ENCODE assay signal across 13 cellular contexts in genomic region chr22:49372530-49373288, GRCh38.
DNase-seq lines count a peak whose midpoint lies in the region; ATAC-seq and TF ChIP-seq lines count a peak whose summit lies in the region.
"Had no signal": no experiment of that assay in that cellular context is flagged by ENCODE, and none has a peak within 500 bp of the region (broad histone marks: within the 10 kb centered on the region; RNA-seq: fewer than 3 reads in every experiment).

No MANE protein-coding gene starts in this region.

- no peaks in the 10 kb centered on the region for H3K27me3 ChIP-seq in right atrium auricular region
- H3K27me3 ChIP-seq in WERI-Rb-1 (ENCODE audit: insufficient read depth, low read depth, severe bottlenecking), result no peaks in the 10 kb centered on the region
- no peaks in the 10 kb centered on the region for H3K27me3 ChIP-seq in right lobe of liver

- H3K9me3 ChIP-seq in right atrium auricular region, result no peaks in the 10 kb centered on the region
- H3K9me3 ChIP-seq in WERI-Rb-1 (ENCODE audit: severe bottlenecking), result no peaks in the 10 kb centered on the region
- no peaks in the 10 kb centered on the region for H3K9me3 ChIP-seq in right lobe of liver
- H3K9me3 ChIP-seq: tibial artery had no signal

- TF ChIP-seq POLR2A in right lobe of liver (IDR thresholded peaks at IDR 0.05), result no peak

- TF ChIP-seq CTCF in right atrium auricular region (IDR thresholded peaks at IDR 0.05) (no peak), WERI-Rb-1 (IDR thresholded peaks at IDR 0.05; ENCODE audit: low read depth, low read length) (peak; percentile 46), right lobe of liver (IDR thresholded peaks at IDR 0.05) (no peak)

- H3K9me3 Mint-ChIP-seq in activated T-cell treated with anti-CD3 and anti-CD28 coated beads, Interleukin-2, amount 50 U/mL, for 72 hours, result no peaks in the 10 kb centered on the region
- H3K9me3 Mint-ChIP-seq: activated naive CD4-positive, alpha-beta T cell treated with anti-CD3 and anti-CD28 coated beads for 36 hours; nephron had no signal

- ATAC-seq in Right ventricle myocardium inferior (no peak), right lobe of liver (peak; percentile 31 to 57 (median 54)), HG02885 (IDR thresholded peaks at IDR 0.05; ENCODE audit: poor library complexity, unreplicated experiment) (no peak)
- ATAC-seq in activated T-cell treated with anti-CD3 and anti-CD28 coated beads, Interleukin-2, amount 50 U/mL, for 72 hours (replicated peaks in 1 of 2), result no peak

- no peaks in the 10 kb centered on the region for H3K4me1 Mint-ChIP-seq in activated T-cell treated with anti-CD3 and anti-CD28 coated beads, Interleukin-2, amount 50 U/mL, for 72 hours (ENCODE audit: low read depth)
- H3K4me1 Mint-ChIP-seq: nephron had no signal

- no peak overlapping the region for H3K27ac Mint-ChIP-seq in activated T-cell treated with anti-CD3 and anti-CD28 coated beads, Interleukin-2, amount 50 U/mL, for 72 hours
- H3K27ac Mint-ChIP-seq: activated naive CD4-positive, alpha-beta T cell treated with anti-CD3 and anti-CD28 coated beads for 36 hours; nephron had no signal

- intact Hi-C loops in Right ventricle myocardium inferior (cut with DNase I), result no loop called here
- intact Hi-C loops in right lobe of liver (cut with DNase I), result no loop called here

- H3K27ac ChIP-seq in right atrium auricular region, result no peak overlapping the region
- peak overlapping the region; percentile 49; the same call in 1 of the 2 replicates for H3K27ac ChIP-seq in WERI-Rb-1
- no peak overlapping the region for H3K27ac ChIP-seq in right lobe of liver
- H3K27ac ChIP-seq: tibial artery had no signal

- H3K36me3 Mint-ChIP-seq in activated T-cell treated with anti-CD3 and anti-CD28 coated beads, Interleukin-2, amount 50 U/mL, for 72 hours (ENCODE audit: insufficient read depth in 2 of 2), result no peaks in the 10 kb centered on the region

- WGBS in right lobe of liver (ENCODE audit: insufficient coverage, low coverage, low lambda C conversion rate, missing lambda C conversion rate), result 37% methylated on average over 8 of the region's 20 CpGs

- H3K27me3 Mint-ChIP-seq in activated T-cell treated with anti-CD3 and anti-CD28 coated beads, Interleukin-2, amount 50 U/mL, for 72 hours (ENCODE audit: low read depth), result peaks cover 14% of the 10 kb centered on the region

- DNase-seq in right atrium auricular region (ENCODE audit: low spot score) (peak; percentile 46), Right ventricle myocardium inferior (ENCODE audit: missing footprints) (no peak), WERI-Rb-1 (peak; percentile 77), right lobe of liver (no peak), GM19240 (ENCODE audit: insufficient read length, low spot score) (no peak), EL (no peak)
- no peak for DNase-seq in activated T-cell treated with anti-CD3 and anti-CD28 coated beads, Interleukin-2, amount 50 U/mL, for 72 hours
- DNase-seq: activated naive CD4-positive, alpha-beta T cell treated with anti-CD3 and anti-CD28 coated beads for 36 hours; effector CD4-positive, alpha-beta T cell; stimulated activated CD4-positive, alpha-beta T cell treated with anti-CD3 and anti-CD28 coated beads, Interleukin-4, amount 100 ng/mL, for 4 hours had no signal

- H3K36me3 ChIP-seq in right atrium auricular region (no peaks in the 10 kb centered on the region), WERI-Rb-1 (no peaks in the 10 kb centered on the region), right lobe of liver (no peaks in the 10 kb centered on the region)
- H3K36me3 ChIP-seq: tibial artery had no signal

- no peak overlapping the region for H3K4me3 Mint-ChIP-seq in activated T-cell treated with anti-CD3 and anti-CD28 coated beads, Interleukin-2, amount 50 U/mL, for 72 hours
- H3K4me3 Mint-ChIP-seq: activated naive CD4-positive, alpha-beta T cell treated with anti-CD3 and anti-CD28 coated beads for 36 hours; nephron had no signal

- no peak overlapping the region for H3K4me3 ChIP-seq in right atrium auricular region
- H3K4me3 ChIP-seq in WERI-Rb-1 (ENCODE audit: low read depth, low read length), result no peak overlapping the region
- no peak overlapping the region for H3K4me3 ChIP-seq in right lobe of liver
- H3K4me3 ChIP-seq: tibial artery had no signal

- H3K4me1 ChIP-seq in right atrium auricular region, result no peaks in the 10 kb centered on the region
- no peaks in the 10 kb centered on the region for H3K4me1 ChIP-seq in right lobe of liver
- H3K4me1 ChIP-seq: tibial artery had no signal

Comparison
In these comparisons a context has a peak if more than half of its experiments do, and no peak if none do; other contexts are left out.
1. DNase-seq: peak in right atrium auricular region (single experiment) and WERI-Rb-1 (single experiment); none in Right ventricle myocardium inferior (single experiment), right lobe of liver (0 of 3), activated T-cell treated with anti-CD3 and anti-CD28 coated beads, Interleukin-2, amount 50 U/mL, for 72 hours (0 of 2), GM19240 (single experiment) and EL (single experiment).
2. ATAC-seq: peak in right lobe of liver (4 of 4); none in Right ventricle myocardium inferior (single experiment), HG02885 (single experiment) and activated T-cell treated with anti-CD3 and anti-CD28 coated beads, Interleukin-2, amount 50 U/mL, for 72 hours (0 of 2).